Comparison of ENCODE assay signal across 9 cellular contexts in genomic region chr15:23497710-23498111, GRCh38. TPM values are rescaled to one million over a fixed set of nuclear protein-coding genes. Genes with fewer than 3 reads are reported as not detected.
DNase-seq lines count a peak whose midpoint lies in the region; ATAC-seq and TF ChIP-seq lines count a peak whose summit lies in the region.
"Had no signal": no experiment of that assay in that cellular context is flagged by ENCODE, and none has a peak within 500 bp of the region (broad histone marks: within the 10 kb centered on the region; RNA-seq: fewer than 3 reads in every experiment).

No MANE protein-coding gene starts in this region.

- CTCF ChIA-PET in A673 (lab: Charles Lee) (no interaction called here), PC-9 (lab: Charles Lee) (interaction anchor here (0.6 to 1.2 kb wide), 2 partner anchors 8 to 131 kb away, joined by 4 to 5 read pairs; no protein-coding TSS in a partner anchor)

- H3K9me3 Mint-ChIP-seq in stimulated activated memory B cell treated with anti-CD40 and anti-IgM and Interleukin-4, amounts not matched to agents 10 μg/mL and 1 μg/mL and 100 μg/mL, for 72 hours: peaks cover 3% of the 10 kb centered on the region

- H3K4me3 Mint-ChIP-seq in stimulated activated memory B cell treated with anti-CD40 and anti-IgM and Interleukin-4, amounts not matched to agents 10 μg/mL and 1 μg/mL and 100 μg/mL, for 72 hours: no peak overlapping the region

- H3K4me1 Mint-ChIP-seq in stimulated activated memory B cell treated with anti-CD40 and anti-IgM and Interleukin-4, amounts not matched to agents 10 μg/mL and 1 μg/mL and 100 μg/mL, for 72 hours: no peaks in the 10 kb centered on the region

- ATAC-seq in stimulated activated memory B cell treated with anti-CD40 and anti-IgM and Interleukin-4, amounts not matched to agents 10 μg/mL and 1 μg/mL and 100 μg/mL, for 72 hours: no peak
- no peak for ATAC-seq in activated CD4-positive, CD25-positive, alpha-beta regulatory T cell treated with anti-CD3 and anti-CD28 coated beads, Interleukin-2, amount 50 U/mL, for 24 hours

- no peaks in the 10 kb centered on the region for H3K36me3 Mint-ChIP-seq in stimulated activated memory B cell treated with anti-CD40 and anti-IgM and Interleukin-4, amounts not matched to agents 10 μg/mL and 1 μg/mL and 100 μg/mL, for 72 hours

- TF ChIP-seq CTCF in A673 (conservative IDR thresholded peaks at IDR 0.05; ENCODE audit: low read depth, low read length) (peak; percentile 51), GM12872 (IDR thresholded peaks at IDR 0.05; ENCODE audit: insufficient read depth, low read depth, low read length) (peak; percentile 45; the same call in 2 of the 3 replicates), PC-9 (conservative IDR thresholded peaks at IDR 0.05) (peak; percentile 63)

- intact Hi-C loops in A673 (cut with micrococcal nuclease; ENCODE audit: unreplicated experiment) (no loop called here), PC-9 (cut with micrococcal nuclease; ENCODE audit: unreplicated experiment) (loop anchor here (5.0 kb wide), 1 partner anchor 380 kb away; no protein-coding TSS in a partner anchor)

- H3K27ac Mint-ChIP-seq in stimulated activated memory B cell treated with anti-CD40 and anti-IgM and Interleukin-4, amounts not matched to agents 10 μg/mL and 1 μg/mL and 100 μg/mL, for 72 hours: no peak overlapping the region

- H3K36me3 ChIP-seq in A673 (ENCODE audit: insufficient read depth, low read length, poor library complexity, severe bottlenecking) (no peaks in the 10 kb centered on the region), PC-9 (ENCODE audit: low read depth) (no peaks in the 10 kb centered on the region)

- H3K4me3 ChIP-seq in A673 (ENCODE audit: low read depth, low read length, poor library complexity, severe bottlenecking) (no peak overlapping the region), PC-9 (no peak overlapping the region)

- H2AFZ ChIP-seq in PC-9: no peak overlapping the region

- H3K4me1 ChIP-seq in A673 (ENCODE audit: insufficient read depth, low read length, poor library complexity, severe bottlenecking) (no peaks in the 10 kb centered on the region), PC-9 (replicated peaks; ENCODE audit: insufficient read depth) (no peaks in the 10 kb centered on the region)

- H4K20me1 ChIP-seq in PC-9 (ENCODE audit: insufficient read depth): no peaks in the 10 kb centered on the region

- H3K9me2 ChIP-seq in PC-9 (ENCODE audit: insufficient read depth): no peaks in the 10 kb centered on the region

- no peaks in the 10 kb centered on the region for H3K27me3 Mint-ChIP-seq in stimulated activated memory B cell treated with anti-CD40 and anti-IgM and Interleukin-4, amounts not matched to agents 10 μg/mL and 1 μg/mL and 100 μg/mL, for 72 hours

- BruUV-seq in A673 (replicated peaks; lab: Mats Ljungman, UMichigan) (no TSS peak), PC-9 (replicated peaks; lab: Mats Ljungman, UMichigan) (no TSS peak)

- H3K79me2 ChIP-seq in PC-9 (ENCODE audit: low read depth): no peaks in the 10 kb centered on the region

- no peaks in the 10 kb centered on the region for H3F3A ChIP-seq in PC-9 (ENCODE audit: insufficient read depth, low read depth)

- H3K4me2 ChIP-seq in PC-9: no peak overlapping the region

- DNase-seq in A673 (ENCODE audit: low spot score) (peak; percentile 6), PC-9 (peak in 1 of 2 experiments; percentile 9), glomerular visceral epithelial cell (ENCODE audit: extremely low spot score) (peak; percentile 1), NCI-H1694 treated with DMSO at 0.1 percent for 48 hours (lab: John Stamatoyannopoulos, UW) (no peak), NK-92 (lab: John Stamatoyannopoulos, UW; ENCODE audit: unreplicated experiment) (no peak)
- DNase-seq: activated CD4-positive, CD25-positive, alpha-beta regulatory T cell treated with anti-CD3 and anti-CD28 coated beads, Interleukin-2, amount 50 U/mL, for 72 hours had no signal

- H3K9me3 ChIP-seq in A673 (ENCODE audit: low read depth, low read length, poor library complexity, severe bottlenecking): no peaks in the 10 kb centered on the region
- H3K9me3 ChIP-seq in PC-9 (ENCODE audit: insufficient read depth, low read depth): no peaks in the 10 kb centered on the region

- no peaks in the 10 kb centered on the region for H3K27me3 ChIP-seq in A673 (replicated peaks; ENCODE audit: insufficient read depth, low read depth, low read length, poor library complexity)
- H3K27me3 ChIP-seq in PC-9 (ENCODE audit: insufficient read depth, low read depth): peaks cover 7% of the 10 kb centered on the region; the same call in 1 of the 2 replicates

- no peak overlapping the region for H3K27ac ChIP-seq in A673 (ENCODE audit: low read depth, low read length, poor library complexity, severe bottlenecking)
- no peak overlapping the region for H3K27ac ChIP-seq in PC-9

- POLR2A ChIA-PET in A673 (lab: Charles Lee; ENCODE audit: low non-redundant PET): no interaction called here
- POLR2A ChIA-PET in PC-9 (lab: Charles Lee; ENCODE audit: unreplicated experiment): no interaction called here

RNA-seq across cellular contexts. Expression of gene GOLGA6L2, which starts 50.7 kb away (rescaled TPM):
- total RNA-seq in A673 (2021) (not detected in 2 replicates), PC-9 (2021) (not detected in 2 replicates)

Comparison
In these comparisons a context has a peak if more than half of its experiments do, and no peak if none do; other contexts are left out.
1. DNase-seq: peak in A673 (single experiment) and glomerular visceral epithelial cell (single experiment); none in NCI-H1694 treated with DMSO at 0.1 percent for 48 hours (single experiment) and NK-92 (single experiment).
2. Peak in every context shown above with its lines, with median percentiles within 50 percentile points of each other: CTCF ChIP-seq.